9 cellular contexts compared by ENCODE assay signal in the genomic region with DNA sequence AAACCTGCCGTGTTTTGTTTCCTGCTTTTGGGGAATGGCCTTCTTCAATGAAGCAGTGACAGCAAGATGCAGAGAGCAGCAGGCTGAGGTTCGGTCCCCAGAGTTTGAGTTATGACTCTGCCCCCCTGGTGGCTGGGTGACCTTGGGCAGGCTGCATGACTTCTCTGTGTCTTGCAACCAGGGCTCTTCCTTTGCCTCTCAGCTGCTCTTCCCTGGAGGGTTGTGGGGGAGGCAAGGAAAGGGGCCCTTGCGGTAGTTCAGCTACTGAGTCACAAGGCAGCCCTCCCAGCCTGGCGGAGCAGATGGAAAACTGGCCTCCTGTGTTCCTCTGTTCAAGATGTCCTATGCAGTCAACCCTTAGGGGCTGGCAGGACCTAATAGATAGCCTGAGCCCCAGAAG. TPM values are rescaled to one million over a fixed set of nuclear protein-coding genes. Genes with fewer than 3 reads are reported as not detected.
DNase-seq lines count a peak whose midpoint lies in the region; ATAC-seq, FAIRE-seq and TF ChIP-seq lines count a peak whose summit lies in the region.
"Had no signal": no experiment of that assay in that cellular context is flagged by ENCODE, and none has a peak within 500 bp of the region (broad histone marks: within the 10 kb centered on the region; RNA-seq: fewer than 3 reads in every experiment).

No MANE protein-coding gene starts in this region.

- H4K20me1 ChIP-seq in astrocyte (ENCODE audit: insufficient read depth, low read length): no peaks in the 10 kb centered on the region

- peak; percentile 58 for TF ChIP-seq CTCF in A673 (conservative IDR thresholded peaks at IDR 0.05; ENCODE audit: low read depth, low read length)
- peak; percentile 60 for TF ChIP-seq CTCF in GM13977 (IDR thresholded peaks at IDR 0.05; ENCODE audit: extremely low read depth, insufficient read depth, missing control alignments)
- peak; percentile 37 for TF ChIP-seq CTCF in RWPE1 (conservative IDR thresholded peaks at IDR 0.05; ENCODE audit: low read depth)
- TF ChIP-seq CTCF in astrocyte (IDR thresholded peaks at IDR 0.05; ENCODE audit: insufficient read depth, low read depth, low read length): peak; percentile 8
- TF ChIP-seq CTCF in thyroid gland (IDR thresholded peaks at IDR 0.05): peak in 1 of 6 experiments; percentile 25

- H3K4me1 Mint-ChIP-seq in astrocyte (ENCODE audit: low read depth, unreplicated experiment): no peaks in the 10 kb centered on the region

- H3K36me3 ChIP-seq in A673 (ENCODE audit: insufficient read depth, low read length, poor library complexity, severe bottlenecking): no peaks in the 10 kb centered on the region
- no peaks in the 10 kb centered on the region for H3K36me3 ChIP-seq in astrocyte (ENCODE audit: insufficient read depth, low read length)
- no peaks in the 10 kb centered on the region for H3K36me3 ChIP-seq in thyroid gland
- H3K36me3 ChIP-seq: vagina had no signal

- CTCF ChIA-PET in A673 (lab: Charles Lee) (no interaction called here), RWPE1 (lab: Yijun Ruan, JAX) (interaction anchor here (0.7 kb wide), 1 partner anchor 77 kb away, joined by 4 read pairs; no protein-coding TSS in a partner anchor)

- H2AFZ ChIP-seq in astrocyte (ENCODE audit: low read depth, low read length): no peak overlapping the region

- no peak overlapping the region for H3K27ac Mint-ChIP-seq in astrocyte (ENCODE audit: unreplicated experiment)

- 75 to 100% methylated on average over 2 to 4 of the region's 4 CpGs for WGBS in thyroid gland, 2 donors

- intact Hi-C loops in A673 (cut with micrococcal nuclease; ENCODE audit: unreplicated experiment): loop anchor here (10.0 kb wide), 1 partner anchor 180 kb away; a partner anchor contains a TSS
- intact Hi-C loops in thyroid gland (cut with DNase I): no loop called here

- no peak overlapping the region for H3K9ac ChIP-seq in astrocyte (ENCODE audit: low read length)

- no peak for FAIRE-seq in astrocyte (lab: Jason Lieb, UNC)

- H3K9me3 Mint-ChIP-seq in astrocyte (ENCODE audit: unreplicated experiment): no peaks in the 10 kb centered on the region

- in situ Hi-C loops in GM13977 (cut with MboI; ENCODE audit: low pct_unique_long_range_greater_than_20kb, low sequenced_read_pairs, unreplicated experiment): no loop called here

- no peak overlapping the region for H3K4me3 ChIP-seq in A673 (ENCODE audit: low read depth, low read length, poor library complexity, severe bottlenecking)
- H3K4me3 ChIP-seq in astrocyte (ENCODE audit: insufficient read depth, low read depth, low read length): no peak overlapping the region
- no peak overlapping the region for H3K4me3 ChIP-seq in thyroid gland (replicated peaks in 1 of 3)
- H3K4me3 ChIP-seq: vagina had no signal

- no peak for ATAC-seq in GM18517 (IDR thresholded peaks at IDR 0.05; ENCODE audit: unreplicated experiment)

- no TSS peak for BruUV-seq in A673 (replicated peaks; lab: Mats Ljungman, UMichigan)

- H3K27ac ChIP-seq in A673 (ENCODE audit: low read depth, low read length, poor library complexity, severe bottlenecking): no peak overlapping the region
- H3K27ac ChIP-seq in RWPE1: no peak overlapping the region
- no peak overlapping the region for H3K27ac ChIP-seq in astrocyte (ENCODE audit: low read depth, low read length)
- no peak overlapping the region for H3K27ac ChIP-seq in thyroid gland
- H3K27ac ChIP-seq: vagina had no signal

- POLR2A ChIA-PET in A673 (lab: Charles Lee; ENCODE audit: low non-redundant PET) (interaction anchor here (0.5 kb wide), 1 partner anchor 311 kb away, joined by 3 read pairs; no protein-coding TSS in a partner anchor), RWPE1 (lab: Yijun Ruan, JAX; ENCODE audit: low non-redundant PET) (no interaction called here)

- no peak overlapping the region for H3K4me3 Mint-ChIP-seq in astrocyte (ENCODE audit: unreplicated experiment)

- peaks cover 8% of the 10 kb centered on the region for H3K27me3 Mint-ChIP-seq in astrocyte (ENCODE audit: low read depth, unreplicated experiment)

- TF ChIP-seq POLR2A in thyroid gland (IDR thresholded peaks at IDR 0.05): no peak

- DNase-seq in A673 (ENCODE audit: low spot score) (peak; percentile 35), GM13977 (ENCODE audit: low spot score) (peak; percentile 57), RWPE1 (ENCODE audit: low spot score) (no peak), astrocyte (ENCODE audit: low read depth) (no peak), lung microvascular endothelial cell (ENCODE audit: low read depth in 2 of 2) (peak; percentile 40 to 50), thyroid gland (no peak), NCI-H510A treated with DMSO at 0.1 percent for 48 hours (lab: John Stamatoyannopoulos, UW) (no peak)

- H3K36me3 Mint-ChIP-seq in astrocyte (ENCODE audit: low read depth, unreplicated experiment): no peaks in the 10 kb centered on the region

- H3K4me1 ChIP-seq in A673 (ENCODE audit: insufficient read depth, low read length, poor library complexity, severe bottlenecking) (no peaks in the 10 kb centered on the region), astrocyte (ENCODE audit: insufficient read depth, low read length) (no peaks in the 10 kb centered on the region), thyroid gland (no peaks in the 10 kb centered on the region)
- H3K4me1 ChIP-seq: vagina had no signal

- H3K9me3 ChIP-seq in A673 (ENCODE audit: low read depth, low read length, poor library complexity, severe bottlenecking) (no peaks in the 10 kb centered on the region), astrocyte (ENCODE audit: insufficient read depth, low read depth, low read length) (no peaks in the 10 kb centered on the region), thyroid gland (no peaks in the 10 kb centered on the region)
- H3K9me3 ChIP-seq: vagina had no signal

- no peak overlapping the region for H3K4me2 ChIP-seq in astrocyte (ENCODE audit: low read length)

- H3K27me3 ChIP-seq in A673 (replicated peaks; ENCODE audit: insufficient read depth, low read depth, low read length, poor library complexity): peaks cover 42% of the 10 kb centered on the region
- peaks cover 7% of the 10 kb centered on the region for H3K27me3 ChIP-seq in astrocyte (ENCODE audit: insufficient read depth, low read length)
- H3K27me3 ChIP-seq in thyroid gland: no peaks in the 10 kb centered on the region
- H3K27me3 ChIP-seq: vagina had no signal

- no peaks in the 10 kb centered on the region for H3K79me2 ChIP-seq in astrocyte (ENCODE audit: insufficient read depth, low read length)

RNA-seq across cellular contexts. Expression of a gene that starts 17.1 kb away (rescaled TPM):
- not detected in 2 replicates for total RNA-seq in A673 (2021)
- total RNA-seq in astrocyte: not detected in 2 replicates
- not detected in 2 replicates for total RNA-seq in lung microvascular endothelial cell
- under 1 TPM in 3 of 4 donors, not detected in 1; 0.13 to 0.27 (median 0.24) TPM for total RNA-seq in thyroid gland

Comparison
In these comparisons a context has a peak if more than half of its experiments do, and no peak if none do; other contexts are left out.
1. DNase-seq: peak in A673 (single experiment), GM13977 (single experiment) and lung microvascular endothelial cell (2 of 2); none in RWPE1 (single experiment), astrocyte (single experiment), thyroid gland (0 of 2) and NCI-H510A treated with DMSO at 0.1 percent for 48 hours (single experiment).